Comparison of ENCODE assay signal across 8 cellular contexts in genomic region chr11:119728651-119729580, GRCh38. TPM values are rescaled to one million over a fixed set of nuclear protein-coding genes. Genes with fewer than 3 reads are reported as not detected.
DNase-seq lines count a peak whose midpoint lies in the region; ATAC-seq and TF ChIP-seq lines count a peak whose summit lies in the region.

Gene NECTIN1, minus strand, starts transcription at chr11:119729200. Its CDS starts 647 bp downstream, at chr11:119728553.

- no peaks in the 10 kb centered on the region for H3K9me3 Mint-ChIP-seq in natural killer cell
- no peaks in the 10 kb centered on the region for H3K9me3 Mint-ChIP-seq in stimulated activated naive B cell treated with anti-CD40 and anti-IgM and Interleukin-4, amounts not matched to agents 10 μg/mL and 1 μg/mL and 100 μg/mL, for 72 hours

- H3K4me3 Mint-ChIP-seq in natural killer cell: peak within 1 kb of the TSS; percentile 94
- peak within 1 kb of the TSS; percentile 86 to 91 for H3K4me3 Mint-ChIP-seq in stimulated activated naive B cell treated with anti-CD40 and anti-IgM and Interleukin-4, amounts not matched to agents 10 μg/mL and 1 μg/mL and 100 μg/mL, for 72 hours

- H3K4me3 ChIP-seq in Peyer's patch: peak within 1 kb of the TSS; percentile 79 to 95 (median 84)
- peak within 1 kb of the TSS; percentile 62 to 78 (median 70) for H3K4me3 ChIP-seq in fibroblast of lung (replicated peaks in 1 of 4; ENCODE audit: control extremely low read depth in 1 of 4, insufficient read depth in 1 of 4, low read depth in 3 of 4, low read length in 4 of 4)

- no peaks in the 10 kb centered on the region for H4K20me1 ChIP-seq in fibroblast of lung (ENCODE audit: control insufficient read depth, extremely low read depth, insufficient read depth, low read length)

- peaks cover 2% of the 10 kb centered on the region for H3K79me2 ChIP-seq in fibroblast of lung (ENCODE audit: control insufficient read depth, insufficient read depth, low read length)

- intact Hi-C loops in natural killer cell (cut with micrococcal nuclease): loop anchor here (1.0 to 2.0 kb wide), 4 partner anchors 38 to 87 kb away; no protein-coding TSS in a partner anchor

- no peaks in the 10 kb centered on the region for H3K36me3 Mint-ChIP-seq in natural killer cell
- H3K36me3 Mint-ChIP-seq in stimulated activated naive B cell treated with anti-CD40 and anti-IgM and Interleukin-4, amounts not matched to agents 10 μg/mL and 1 μg/mL and 100 μg/mL, for 72 hours: peaks cover 0 to 2% of the 10 kb centered on the region in 2 donors

- peaks cover 35 to 43% of the 10 kb centered on the region in 2 donors for H3K27me3 Mint-ChIP-seq in natural killer cell (ENCODE audit: low read depth in 2 of 2)
- peaks cover 27 to 38% of the 10 kb centered on the region in 2 donors for H3K27me3 Mint-ChIP-seq in stimulated activated naive B cell treated with anti-CD40 and anti-IgM and Interleukin-4, amounts not matched to agents 10 μg/mL and 1 μg/mL and 100 μg/mL, for 72 hours

- peak within 1 kb of the TSS; percentile 57 for H3K9ac ChIP-seq in fibroblast of lung (ENCODE audit: insufficient read depth, low read length)

- H3K4me1 ChIP-seq in Peyer's patch (peaks cover 3 to 43% (median 16%) of the 10 kb centered on the region in 4 donors), fibroblast of lung (ENCODE audit: control insufficient read depth, extremely low read depth, insufficient read depth, low read length) (peaks cover 6% of the 10 kb centered on the region)

- H2AFZ ChIP-seq in fibroblast of lung (ENCODE audit: low read length): peak within 1 kb of the TSS; percentile 76

- H3K27ac ChIP-seq in Peyer's patch (peak within 1 kb of the TSS; percentile 79 to 99 (median 84)), fibroblast of lung (ENCODE audit: insufficient read depth, low read length) (peak within 1 kb of the TSS; percentile 47)

- H3K27me3 ChIP-seq in Peyer's patch: no peaks in the 10 kb centered on the region
- H3K27me3 ChIP-seq in fibroblast of lung (ENCODE audit: control insufficient read depth, insufficient read depth, low read length): peaks cover 4% of the 10 kb centered on the region

- H3K4me1 Mint-ChIP-seq in natural killer cell: peaks cover 5 to 32% of the 10 kb centered on the region in 2 donors
- peaks cover 30 to 36% of the 10 kb centered on the region in 2 donors for H3K4me1 Mint-ChIP-seq in stimulated activated naive B cell treated with anti-CD40 and anti-IgM and Interleukin-4, amounts not matched to agents 10 μg/mL and 1 μg/mL and 100 μg/mL, for 72 hours

- DNase-seq in DMS79 (lab: John Stamatoyannopoulos, UW): peak; percentile 66
- DNase-seq in HuH-7 (ENCODE audit: low spot score): peak; percentile 95
- DNase-seq in Peyer's patch: peak; percentile 83 to 94 (median 94)
- peak; percentile 67 to 72 for DNase-seq in activated T-helper 1 cell treated with anti-CD3 and anti-CD28 coated beads, Interleukin-2, amount 50 U/mL, for 16 hours (ENCODE audit: low read depth in 1 of 2, low spot score in 1 of 2)
- DNase-seq in fibroblast of lung (ENCODE audit: low read depth in 2 of 2): peak; percentile 80 to 85
- DNase-seq in natural killer cell: peak; percentile 85
- peak; percentile 79 for DNase-seq in stimulated activated naive B cell treated with anti-CD40 and anti-IgM and Interleukin-4, amounts not matched to agents 10 μg/mL and 1 μg/mL and 100 μg/mL, for 72 hours

- no peaks in the 10 kb centered on the region for H3K36me3 ChIP-seq in Peyer's patch
- no peaks in the 10 kb centered on the region for H3K36me3 ChIP-seq in fibroblast of lung (ENCODE audit: control insufficient read depth, insufficient read depth, low read length)

- H3K9me3 ChIP-seq in Peyer's patch (no peaks in the 10 kb centered on the region), fibroblast of lung (ENCODE audit: control insufficient read depth, insufficient read depth, low read depth, low read length) (no peaks in the 10 kb centered on the region)

- peak; percentile 80 to 84 for TF ChIP-seq POLR2A in Peyer's patch (IDR thresholded peaks at IDR 0.05)

- H3K27ac Mint-ChIP-seq in natural killer cell: peak within 1 kb of the TSS in 1 of 2 donors; percentile 81
- peak within 1 kb of the TSS; percentile 84 for H3K27ac Mint-ChIP-seq in stimulated activated naive B cell treated with anti-CD40 and anti-IgM and Interleukin-4, amounts not matched to agents 10 μg/mL and 1 μg/mL and 100 μg/mL, for 72 hours

- ATAC-seq in GM21515 (IDR thresholded peaks at IDR 0.05; ENCODE audit: unreplicated experiment) (peak; percentile 81), natural killer cell (peak; percentile 87 to 92 (median 87))
- peak; percentile 93 to 95 for ATAC-seq in stimulated activated naive B cell treated with anti-CD40 and anti-IgM and Interleukin-4, amounts not matched to agents 10 μg/mL and 1 μg/mL and 100 μg/mL, for 72 hours (replicated peaks)

- TF ChIP-seq CTCF in Peyer's patch (IDR thresholded peaks at IDR 0.05) (peak; percentile 50 to 98 (median 90)), fibroblast of lung (conservative IDR thresholded peaks at IDR 0.05 in 1 of 2, IDR thresholded peaks at IDR 0.05 in 1 of 2; ENCODE audit: low read depth in 1 of 2, low read length in 2 of 2) (peak; percentile 55 to 81), natural killer cell (IDR thresholded peaks at IDR 0.05) (peak; percentile 100)

- H3K4me2 ChIP-seq in fibroblast of lung (ENCODE audit: extremely low read depth, insufficient read depth, low read length): peak within 1 kb of the TSS; percentile 93

RNA-seq across cellular contexts. Expression of gene NECTIN1, which starts in this region (rescaled TPM):
- total RNA-seq in Peyer's patch: 10 to 100 TPM; 11.6 to 23.6 (median 16.6) TPM
- 2.8 and 3.3 TPM in 2 replicates for total RNA-seq in fibroblast of lung
- polyA plus RNA-seq in fibroblast of lung: 2.0 and 9.2 TPM in 2 replicates
- polyA plus RNA-seq in fibroblast of lung (2012): 3.7 and 10.2 TPM in 2 replicates
- polyA minus RNA-seq in fibroblast of lung (ENCODE audit: low replicate concordance): 21.8 and 42.2 TPM in 2 replicates
- 10 to 100 TPM in 1 of 3 donors, 1 to 10 TPM in 2; 5.8 to 18.8 (median 7.8) TPM for total RNA-seq in natural killer cell

Comparison
In these comparisons a context has a peak if more than half of its experiments do, and no peak if none do; other contexts are left out.
1. Peak in every context shown above with its lines: DNase-seq, ATAC-seq, H3K4me3 ChIP-seq and H3K27ac ChIP-seq.